ENCODE assay signal across 29 cellular contexts in genomic region chr20:17901971-17902370, GRCh38.
"Had no signal": no experiment of that assay in that cellular context is flagged by ENCODE, and none has a peak within 500 bp of the region (broad histone marks: within the 10 kb centered on the region; RNA-seq: fewer than 3 reads in every experiment).

No MANE protein-coding gene starts in this region.

- FAIRE-seq: astrocyte, bronchial epithelial cell had no signal

- H3K9me3 ChIP-seq: gastrocnemius medialis had no signal

- DNase-seq: activated CD4-positive, alpha-beta memory T cell treated with anti-CD3 and anti-CD28 coated beads, Interleukin-2, amount 10 ng/mL, durations not matched to agents 7 days and 5 days; activated CD4-positive, alpha-beta T cell treated with anti-CD3 and anti-CD28 coated beads for 36 hours; activated CD4-positive, alpha-beta T cell treated with anti-CD3 and anti-CD28 coated beads, Interleukin-2, amount 10 ng/mL, durations not matched to agents 24 days and 14 days; activated CD4-positive, alpha-beta T cell treated with anti-CD3 and anti-CD28 coated beads, Interleukin-2, amount 50 U/mL, for 4 hours; activated CD4-positive, CD25-positive, alpha-beta regulatory T cell; activated CD4-positive, CD25-positive, alpha-beta regulatory T cell treated with anti-CD3 and anti-CD28 coated beads, Interleukin-2, amount 50 U/mL, for 72 hours; activated CD8-positive, alpha-beta memory T cell treated with anti-CD3 and anti-CD28 coated beads, Interleukin-2, amount 50 U/mL, for 48 hours; activated effector memory CD4-positive, alpha-beta T cell treated with Interleukin-2 at 50 U/mL for 16 hours; activated gamma-delta T cell treated with Interleukin-2 at 50 U/mL for 16 hours; activated naive CD4-positive, alpha-beta T cell treated with anti-CD3 and anti-CD28 coated beads, Interleukin-2, amount 50 U/mL, for 16 hours; activated naive CD4-positive, alpha-beta T cell treated with Interleukin-2 at 50 U/mL for 16 hours; activated T-cell treated with anti-CD3 and anti-CD28 coated beads for 4 hours; activated T-cell treated with anti-CD3 and anti-CD28 coated beads, Interleukin-2, amount 50 U/mL, for 24 hours; amniotic stem cell; anterior cingulate cortex; brain microvascular endothelial cell; dorsolateral prefrontal cortex; effector memory CD4-positive, alpha-beta T cell; endodermal cell; foreskin fibroblast; gastrocnemius medialis; glutamatergic neuron; heart left ventricle; T1000 had no signal

- H3K27me3 ChIP-seq: brain microvascular endothelial cell, dorsolateral prefrontal cortex, gastrocnemius medialis, heart left ventricle had no signal

- H3K4me3 ChIP-seq: coronary artery, dorsolateral prefrontal cortex, gastrocnemius medialis, heart left ventricle had no signal

- H3K36me3 ChIP-seq: brain microvascular endothelial cell, gastrocnemius medialis, heart left ventricle had no signal

- H3K27ac ChIP-seq: brain microvascular endothelial cell, coronary artery, dorsolateral prefrontal cortex, gastrocnemius medialis, heart left ventricle had no signal

- ATAC-seq: activated CD4-positive, alpha-beta T cell treated with anti-CD3 and anti-CD28 coated beads for 36 hours; activated T-helper 17 cell treated with anti-CD3 and anti-CD28 coated beads, Interleukin-2, amount 50 U/mL, for 72 hours; esophagus mucosa; gastrocnemius medialis; heart left ventricle had no signal
